1 cellular context compared by ENCODE assay signal in the genomic region with DNA sequence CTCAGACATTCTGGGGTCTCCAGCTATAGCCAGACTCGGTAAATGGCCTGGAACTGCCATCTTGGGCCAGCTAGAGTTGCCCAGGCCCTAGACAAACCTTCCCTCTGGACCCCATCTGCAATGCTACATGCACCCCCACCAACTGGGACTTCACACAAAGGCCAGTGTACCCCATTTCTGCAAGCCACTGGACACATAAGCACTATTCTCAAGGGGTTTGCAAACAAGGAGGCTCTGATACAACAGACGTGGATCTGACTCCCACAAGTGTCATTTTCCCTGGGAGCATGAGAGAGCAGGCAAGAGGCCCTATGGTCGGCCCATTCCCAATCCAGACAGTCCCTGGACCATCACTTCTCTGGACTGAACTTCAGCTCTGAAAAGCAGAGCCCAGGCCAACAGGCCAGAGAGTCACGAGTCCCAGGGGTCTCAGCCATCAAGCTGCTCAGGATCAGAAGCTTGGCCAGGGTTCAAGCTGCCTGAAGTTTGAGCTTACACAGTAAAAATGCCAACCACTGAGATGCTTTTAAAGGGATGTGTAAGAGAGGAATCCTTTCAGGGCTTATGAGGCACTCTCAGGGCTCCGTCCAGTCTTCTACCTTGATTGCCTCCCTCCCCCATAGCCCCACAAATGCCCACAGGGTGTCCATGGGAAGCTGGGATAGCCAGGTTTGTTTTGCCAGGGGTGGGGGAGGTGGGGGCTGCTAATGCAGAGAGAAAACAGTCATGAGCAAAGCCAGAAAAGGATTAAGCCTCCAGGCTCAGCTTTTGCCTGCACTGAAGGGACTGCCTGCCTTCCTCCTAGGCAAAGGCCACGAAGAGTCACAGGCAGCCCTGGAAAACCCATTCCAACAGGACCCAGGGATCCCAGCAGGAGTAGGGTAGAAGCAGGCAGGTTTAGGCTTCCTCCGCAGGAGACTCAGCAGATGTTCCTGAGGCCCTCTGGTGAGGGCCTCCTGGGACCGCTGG.
TF ChIP-seq lines count a peak whose summit lies in the region.

No MANE protein-coding gene starts in this region.

TF ChIP-seq in endothelial cell of umbilical vein, 7 proteins besides CTCF, POLR2A, EP300 and RAD21:
- TF ChIP-seq POLR2AphosphoS5 (IDR thresholded peaks at IDR 0.05; ENCODE audit: insufficient read depth, low read depth, low read length), result no peak
- no peak for TF ChIP-seq MYC (IDR thresholded peaks at IDR 0.05; ENCODE audit: low read depth, low read length)
- no peak for TF ChIP-seq EZH2 (IDR thresholded peaks at IDR 0.05; ENCODE audit: borderline replicate concordance, low read depth, low read length, severe bottlenecking)
- TF ChIP-seq, protein P1, sequence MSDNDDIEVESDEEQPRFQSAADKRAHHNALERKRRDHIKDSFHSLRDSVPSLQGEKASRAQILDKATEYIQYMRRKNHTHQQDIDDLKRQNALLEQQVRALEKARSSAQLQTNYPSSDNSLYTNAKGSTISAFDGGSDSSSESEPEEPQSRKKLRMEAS (IDR thresholded peaks at IDR 0.05; ENCODE audit: insufficient read depth, insufficient read length), result no peak
- no peak for TF ChIP-seq GATA2 (IDR thresholded peaks at IDR 0.05; ENCODE audit: insufficient read depth, insufficient read length, low read depth, low read length)
- TF ChIP-seq JUN (IDR thresholded peaks at IDR 0.05; ENCODE audit: borderline replicate concordance, insufficient read depth, insufficient read length, low read depth), result no peak
- TF ChIP-seq FOS (IDR thresholded peaks at IDR 0.05; ENCODE audit: borderline replicate concordance, insufficient read depth, low read length), result no peak
